In genomic region chr19:45769821-45770191, GRCh38 we compare ENCODE assay signal across 1 cellular context.
TF ChIP-seq lines count a peak whose summit lies in the region.

No MANE protein-coding gene starts in this region.

TF ChIP-seq in H1, 55 proteins besides CTCF, POLR2A, EP300 and RAD21:
- TF ChIP-seq, protein P1, sequence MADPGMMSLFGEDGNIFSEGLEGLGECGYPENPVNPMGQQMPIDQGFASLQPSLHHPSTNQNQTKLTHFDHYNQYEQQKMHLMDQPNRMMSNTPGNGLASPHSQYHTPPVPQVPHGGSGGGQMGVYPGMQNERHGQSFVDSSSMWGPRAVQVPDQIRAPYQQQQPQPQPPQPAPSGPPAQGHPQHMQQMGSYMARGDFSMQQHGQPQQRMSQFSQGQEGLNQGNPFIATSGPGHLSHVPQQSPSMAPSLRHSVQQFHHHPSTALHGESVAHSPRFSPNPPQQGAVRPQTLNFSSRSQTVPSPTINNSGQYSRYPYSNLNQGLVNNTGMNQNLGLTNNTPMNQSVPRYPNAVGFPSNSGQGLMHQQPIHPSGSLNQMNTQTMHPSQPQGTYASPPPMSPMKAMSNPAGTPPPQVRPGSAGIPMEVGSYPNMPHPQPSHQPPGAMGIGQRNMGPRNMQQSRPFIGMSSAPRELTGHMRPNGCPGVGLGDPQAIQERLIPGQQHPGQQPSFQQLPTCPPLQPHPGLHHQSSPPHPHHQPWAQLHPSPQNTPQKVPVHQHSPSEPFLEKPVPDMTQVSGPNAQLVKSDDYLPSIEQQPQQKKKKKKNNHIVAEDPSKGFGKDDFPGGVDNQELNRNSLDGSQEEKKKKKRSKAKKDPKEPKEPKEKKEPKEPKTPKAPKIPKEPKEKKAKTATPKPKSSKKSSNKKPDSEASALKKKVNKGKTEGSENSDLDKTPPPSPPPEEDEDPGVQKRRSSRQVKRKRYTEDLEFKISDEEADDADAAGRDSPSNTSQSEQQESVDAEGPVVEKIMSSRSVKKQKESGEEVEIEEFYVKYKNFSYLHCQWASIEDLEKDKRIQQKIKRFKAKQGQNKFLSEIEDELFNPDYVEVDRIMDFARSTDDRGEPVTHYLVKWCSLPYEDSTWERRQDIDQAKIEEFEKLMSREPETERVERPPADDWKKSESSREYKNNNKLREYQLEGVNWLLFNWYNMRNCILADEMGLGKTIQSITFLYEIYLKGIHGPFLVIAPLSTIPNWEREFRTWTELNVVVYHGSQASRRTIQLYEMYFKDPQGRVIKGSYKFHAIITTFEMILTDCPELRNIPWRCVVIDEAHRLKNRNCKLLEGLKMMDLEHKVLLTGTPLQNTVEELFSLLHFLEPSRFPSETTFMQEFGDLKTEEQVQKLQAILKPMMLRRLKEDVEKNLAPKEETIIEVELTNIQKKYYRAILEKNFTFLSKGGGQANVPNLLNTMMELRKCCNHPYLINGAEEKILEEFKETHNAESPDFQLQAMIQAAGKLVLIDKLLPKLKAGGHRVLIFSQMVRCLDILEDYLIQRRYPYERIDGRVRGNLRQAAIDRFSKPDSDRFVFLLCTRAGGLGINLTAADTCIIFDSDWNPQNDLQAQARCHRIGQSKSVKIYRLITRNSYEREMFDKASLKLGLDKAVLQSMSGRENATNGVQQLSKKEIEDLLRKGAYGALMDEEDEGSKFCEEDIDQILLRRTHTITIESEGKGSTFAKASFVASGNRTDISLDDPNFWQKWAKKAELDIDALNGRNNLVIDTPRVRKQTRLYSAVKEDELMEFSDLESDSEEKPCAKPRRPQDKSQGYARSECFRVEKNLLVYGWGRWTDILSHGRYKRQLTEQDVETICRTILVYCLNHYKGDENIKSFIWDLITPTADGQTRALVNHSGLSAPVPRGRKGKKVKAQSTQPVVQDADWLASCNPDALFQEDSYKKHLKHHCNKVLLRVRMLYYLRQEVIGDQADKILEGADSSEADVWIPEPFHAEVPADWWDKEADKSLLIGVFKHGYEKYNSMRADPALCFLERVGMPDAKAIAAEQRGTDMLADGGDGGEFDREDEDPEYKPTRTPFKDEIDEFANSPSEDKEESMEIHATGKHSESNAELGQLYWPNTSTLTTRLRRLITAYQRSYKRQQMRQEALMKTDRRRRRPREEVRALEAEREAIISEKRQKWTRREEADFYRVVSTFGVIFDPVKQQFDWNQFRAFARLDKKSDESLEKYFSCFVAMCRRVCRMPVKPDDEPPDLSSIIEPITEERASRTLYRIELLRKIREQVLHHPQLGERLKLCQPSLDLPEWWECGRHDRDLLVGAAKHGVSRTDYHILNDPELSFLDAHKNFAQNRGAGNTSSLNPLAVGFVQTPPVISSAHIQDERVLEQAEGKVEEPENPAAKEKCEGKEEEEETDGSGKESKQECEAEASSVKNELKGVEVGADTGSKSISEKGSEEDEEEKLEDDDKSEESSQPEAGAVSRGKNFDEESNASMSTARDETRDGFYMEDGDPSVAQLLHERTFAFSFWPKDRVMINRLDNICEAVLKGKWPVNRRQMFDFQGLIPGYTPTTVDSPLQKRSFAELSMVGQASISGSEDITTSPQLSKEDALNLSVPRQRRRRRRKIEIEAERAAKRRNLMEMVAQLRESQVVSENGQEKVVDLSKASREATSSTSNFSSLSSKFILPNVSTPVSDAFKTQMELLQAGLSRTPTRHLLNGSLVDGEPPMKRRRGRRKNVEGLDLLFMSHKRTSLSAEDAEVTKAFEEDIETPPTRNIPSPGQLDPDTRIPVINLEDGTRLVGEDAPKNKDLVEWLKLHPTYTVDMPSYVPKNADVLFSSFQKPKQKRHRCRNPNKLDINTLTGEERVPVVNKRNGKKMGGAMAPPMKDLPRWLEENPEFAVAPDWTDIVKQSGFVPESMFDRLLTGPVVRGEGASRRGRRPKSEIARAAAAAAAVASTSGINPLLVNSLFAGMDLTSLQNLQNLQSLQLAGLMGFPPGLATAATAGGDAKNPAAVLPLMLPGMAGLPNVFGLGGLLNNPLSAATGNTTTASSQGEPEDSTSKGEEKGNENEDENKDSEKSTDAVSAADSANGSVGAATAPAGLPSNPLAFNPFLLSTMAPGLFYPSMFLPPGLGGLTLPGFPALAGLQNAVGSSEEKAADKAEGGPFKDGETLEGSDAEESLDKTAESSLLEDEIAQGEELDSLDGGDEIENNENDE (IDR thresholded peaks at IDR 0.05; ENCODE audit: insufficient replicate concordance, low read length) = peak; percentile 2
- TF ChIP-seq RNF2 (IDR thresholded peaks at IDR 0.05; ENCODE audit: borderline replicate concordance, low read depth, low read length, missing control alignments, poor library complexity, severe bottlenecking) (no peak), POLR2AphosphoS5 (IDR thresholded peaks at IDR 0.05; ENCODE audit: low read depth, low read length) (peak; percentile 54), FOSL1 (IDR thresholded peaks at IDR 0.05; ENCODE audit: insufficient read depth, low read depth, low read length) (no peak), NANOG (IDR thresholded peaks at IDR 0.05; ENCODE audit: insufficient read depth, low read depth, low read length, poor library complexity, severe bottlenecking) (no peak), SAP30 (IDR thresholded peaks at IDR 0.05; ENCODE audit: insufficient read depth, insufficient replicate concordance, low read length) (peak; percentile 36), ATF3 (IDR thresholded peaks at IDR 0.05; ENCODE audit: insufficient read depth, low read depth, low read length) (no peak), RFX5 (IDR thresholded peaks at IDR 0.05; ENCODE audit: borderline replicate concordance, low read depth, low read length) (no peak), CBX8 (IDR thresholded peaks at IDR 0.05; ENCODE audit: borderline replicate concordance, low read depth, low read length) (no peak), RXRA (IDR thresholded peaks at IDR 0.05; ENCODE audit: insufficient read depth, low read depth, low read length) (no peak), TBP (IDR thresholded peaks at IDR 0.05; ENCODE audit: low read depth, low read length) (no peak), SP4 (IDR thresholded peaks at IDR 0.05; ENCODE audit: low read length) (no peak), MAX (IDR thresholded peaks at IDR 0.05) (no peak), TAF1 (IDR thresholded peaks at IDR 0.05; ENCODE audit: low read depth, low read length) (no peak), KDM1A (IDR thresholded peaks at IDR 0.05; ENCODE audit: borderline replicate concordance, low read length) (no peak), BRCA1 (IDR thresholded peaks at IDR 0.05; ENCODE audit: low read depth, low read length) (no peak), CHD1 (IDR thresholded peaks at IDR 0.05; ENCODE audit: low read depth, low read length) (no peak), ZNF274 (IDR thresholded peaks at IDR 0.05; ENCODE audit: borderline replicate concordance, extremely low read depth, low read length) (no peak), SP1 (IDR thresholded peaks at IDR 0.05; ENCODE audit: low read depth, low read length) (no peak), BCL11A (IDR thresholded peaks at IDR 0.05; ENCODE audit: low read depth in 2 of 2, low read length in 2 of 2) (no peak), MAFK (IDR thresholded peaks at IDR 0.05; ENCODE audit: low read depth, low read length) (no peak), YY1 (IDR thresholded peaks at IDR 0.05; ENCODE audit: low read depth, low read length) (no peak), TCF12 (IDR thresholded peaks at IDR 0.05; ENCODE audit: low read depth, low read length) (no peak), HDAC6 (IDR thresholded peaks at IDR 0.05; ENCODE audit: low read depth, low read length) (no peak), CHD2 (IDR thresholded peaks at IDR 0.05; ENCODE audit: low read length) (no peak), NRF1 (IDR thresholded peaks at IDR 0.05; ENCODE audit: low read depth, low read length) (no peak), CREB1 (IDR thresholded peaks at IDR 0.05) (no peak), ASH2L (IDR thresholded peaks at IDR 0.05; ENCODE audit: low read length) (no peak), CBX5 (IDR thresholded peaks at IDR 0.05; ENCODE audit: low read depth, low read length) (no peak), KDM5A (IDR thresholded peaks at IDR 0.05; ENCODE audit: low read length) (no peak), ATF2 (IDR thresholded peaks at IDR 0.05; ENCODE audit: low read length) (no peak), GABPA (IDR thresholded peaks at IDR 0.05; ENCODE audit: borderline replicate concordance, insufficient read depth, low read length) (no peak), SIN3A (conservative IDR thresholded peaks at IDR 0.05 in 1 of 2, IDR thresholded peaks at IDR 0.05 in 1 of 2; ENCODE audit: low read depth in 1 of 2, low read length in 2 of 2) (peak in 1 of 2 experiments; percentile 71; a peak in 1 of 4 replicates), TAF7 (optimal IDR thresholded peaks at IDR 0.05; ENCODE audit: borderline replicate concordance, low read depth, low read length) (no peak), CEBPB (IDR thresholded peaks at IDR 0.05; ENCODE audit: low read depth, low read length) (no peak), PHF8 (conservative IDR thresholded peaks at IDR 0.05; ENCODE audit: low read depth, low read length) (0 out of 2 replicates have a peak, but pooled peaks have one; percentile 16)
TF ChIP-seq in H1: peak in this region for 5.
